17 cellular contexts compared by ENCODE assay signal in the genomic region with DNA sequence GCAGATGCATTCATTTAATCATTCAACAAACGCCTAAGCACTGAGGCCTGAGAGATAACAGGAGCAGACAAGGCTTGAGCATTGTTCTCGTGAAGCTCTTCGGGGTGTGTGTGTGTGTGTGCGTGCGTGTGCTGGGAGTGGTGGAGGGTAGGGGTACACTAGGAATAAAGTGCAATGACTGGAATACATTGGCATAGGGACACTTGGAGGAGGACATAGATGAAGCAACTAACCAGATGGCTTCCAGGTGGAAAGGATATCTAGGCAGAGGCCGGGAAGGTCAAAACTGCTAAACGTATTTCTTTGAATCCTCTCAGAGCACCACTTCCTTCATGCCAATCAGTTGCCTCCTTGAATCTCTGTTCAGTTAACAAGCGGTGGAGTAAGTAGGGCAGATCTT. TPM values are rescaled to one million over a fixed set of nuclear protein-coding genes. Genes with fewer than 3 reads are reported as not detected.
DNase-seq lines count a peak whose midpoint lies in the region.
"Had no signal": no experiment of that assay in that cellular context is flagged by ENCODE, and none has a peak within 500 bp of the region (broad histone marks: within the 10 kb centered on the region; RNA-seq: fewer than 3 reads in every experiment).

No MANE protein-coding gene starts in this region.

- H3K27me3 Mint-ChIP-seq in T-helper 2 cell treated with Interferon-gamma antibody and Interleukin-4, amounts not matched to agents 5 μg/mL and 100 μg/mL, for 36 hours (ENCODE audit: low read depth): no peaks in the 10 kb centered on the region
- H3K27me3 Mint-ChIP-seq in activated naive CD4-positive, alpha-beta T cell treated with anti-CD3 and anti-CD28 coated beads, Interleukin-2, amount 10 ng/mL, durations not matched to agents 7 days and 5 days: peaks cover 3% of the 10 kb centered on the region
- H3K27me3 Mint-ChIP-seq in activated T-helper 2 cell treated with anti-CD3 and anti-CD28 coated beads, Interferon-gamma antibody, Interleukin-2, Interleukin-4, amounts not matched to agents 10 μg/mL and 5 μg/mL and 100 μg/mL, durations not matched to agents 14 hours and 24 hours and 36 hours (ENCODE audit: low read depth): no peaks in the 10 kb centered on the region
- H3K27me3 Mint-ChIP-seq: B cell had no signal

- intact Hi-C loops in activated T-helper 2 cell treated with anti-CD3 and anti-CD28 coated beads, Interferon-gamma antibody, Interleukin-2, Interleukin-4, amounts not matched to agents 10 μg/mL and 5 μg/mL and 100 μg/mL, durations not matched to agents 14 hours and 24 hours and 36 hours (cut with micrococcal nuclease): no loop called here

- H3K36me3 Mint-ChIP-seq in T-helper 2 cell treated with Interferon-gamma antibody and Interleukin-4, amounts not matched to agents 5 μg/mL and 100 μg/mL, for 36 hours (ENCODE audit: low read depth): no peaks in the 10 kb centered on the region
- H3K36me3 Mint-ChIP-seq in activated naive CD4-positive, alpha-beta T cell treated with anti-CD3 and anti-CD28 coated beads, Interleukin-2, amount 10 ng/mL, durations not matched to agents 7 days and 5 days: peaks cover 11% of the 10 kb centered on the region
- no peaks in the 10 kb centered on the region for H3K36me3 Mint-ChIP-seq in activated T-helper 2 cell treated with anti-CD3 and anti-CD28 coated beads, Interferon-gamma antibody, Interleukin-2, Interleukin-4, amounts not matched to agents 10 μg/mL and 5 μg/mL and 100 μg/mL, durations not matched to agents 14 hours and 24 hours and 36 hours (ENCODE audit: low read depth)
- H3K36me3 Mint-ChIP-seq: CD8-positive, alpha-beta T cell had no signal

- peaks cover 7% of the 10 kb centered on the region for H3K4me1 Mint-ChIP-seq in T-helper 2 cell treated with Interferon-gamma antibody and Interleukin-4, amounts not matched to agents 5 μg/mL and 100 μg/mL, for 36 hours (ENCODE audit: low read depth)
- peaks cover 36% of the 10 kb centered on the region for H3K4me1 Mint-ChIP-seq in activated naive CD4-positive, alpha-beta T cell treated with anti-CD3 and anti-CD28 coated beads, Interleukin-2, amount 10 ng/mL, durations not matched to agents 7 days and 5 days
- peaks cover 22% of the 10 kb centered on the region for H3K4me1 Mint-ChIP-seq in activated T-helper 2 cell treated with anti-CD3 and anti-CD28 coated beads, Interferon-gamma antibody, Interleukin-2, Interleukin-4, amounts not matched to agents 10 μg/mL and 5 μg/mL and 100 μg/mL, durations not matched to agents 14 hours and 24 hours and 36 hours (ENCODE audit: low read depth)
- H3K4me1 Mint-ChIP-seq: B cell had no signal

- CTCF ChIA-PET in activated naive CD4-positive, alpha-beta T cell treated with anti-CD3 and anti-CD28 coated beads, Interleukin-2, amount 10 ng/mL, durations not matched to agents 7 days and 5 days (lab: Charles Lee): no interaction called here

- no peak for DNase-seq in T-helper 2 cell treated with Interferon-gamma antibody and Interleukin-4, amounts not matched to agents 5 μg/mL and 100 μg/mL, for 36 hours (ENCODE audit: low spot score)
- DNase-seq in T-helper 2 cell (no peak), DMS53 treated with DMSO at 0.1 percent for 48 hours (lab: John Stamatoyannopoulos, UW; ENCODE audit: unreplicated experiment) (no peak), NCI-H2196 (lab: John Stamatoyannopoulos, UW; ENCODE audit: unreplicated experiment) (no peak)
- DNase-seq in activated naive CD4-positive, alpha-beta T cell treated with anti-CD3 and anti-CD28 coated beads, Interleukin-2, amount 10 ng/mL, durations not matched to agents 7 days and 5 days: no peak
- DNase-seq in activated naive CD4-positive, alpha-beta T cell (lab: John Stamatoyannopoulos, UW): no peak
- no peak for DNase-seq in activated T-helper 2 cell treated with anti-CD3 and anti-CD28 coated beads, Interferon-gamma antibody, Interleukin-2, Interleukin-4, amounts not matched to agents 10 μg/mL and 5 μg/mL and 100 μg/mL, durations not matched to agents 14 hours and 24 hours and 36 hours (ENCODE audit: low spot score)
- no peak for DNase-seq in activated CD4-positive, CD25-positive, alpha-beta regulatory T cell (lab: John Stamatoyannopoulos, UW)
- DNase-seq: CD8-positive, alpha-beta T cell; DMS79; NCI-H1417; NCI-H187 treated with DMSO at 0.1 percent for 48 hours; NCI-H446; NCI-H69; RPMI8226; SIG-M5 had no signal

- H3K27ac Mint-ChIP-seq in T-helper 2 cell treated with Interferon-gamma antibody and Interleukin-4, amounts not matched to agents 5 μg/mL and 100 μg/mL, for 36 hours: peak overlapping the region; percentile 26
- H3K27ac Mint-ChIP-seq in activated naive CD4-positive, alpha-beta T cell treated with anti-CD3 and anti-CD28 coated beads, Interleukin-2, amount 10 ng/mL, durations not matched to agents 7 days and 5 days: peak overlapping the region; percentile 66
- peak overlapping the region; percentile 20 for H3K27ac Mint-ChIP-seq in activated T-helper 2 cell treated with anti-CD3 and anti-CD28 coated beads, Interferon-gamma antibody, Interleukin-2, Interleukin-4, amounts not matched to agents 10 μg/mL and 5 μg/mL and 100 μg/mL, durations not matched to agents 14 hours and 24 hours and 36 hours
- H3K27ac Mint-ChIP-seq: B cell; CD8-positive, alpha-beta T cell had no signal

- peaks cover 1% of the 10 kb centered on the region for H3K9me3 Mint-ChIP-seq in T-helper 2 cell treated with Interferon-gamma antibody and Interleukin-4, amounts not matched to agents 5 μg/mL and 100 μg/mL, for 36 hours
- peaks cover 4% of the 10 kb centered on the region for H3K9me3 Mint-ChIP-seq in activated naive CD4-positive, alpha-beta T cell treated with anti-CD3 and anti-CD28 coated beads, Interleukin-2, amount 10 ng/mL, durations not matched to agents 7 days and 5 days
- no peaks in the 10 kb centered on the region for H3K9me3 Mint-ChIP-seq in activated T-helper 2 cell treated with anti-CD3 and anti-CD28 coated beads, Interferon-gamma antibody, Interleukin-2, Interleukin-4, amounts not matched to agents 10 μg/mL and 5 μg/mL and 100 μg/mL, durations not matched to agents 14 hours and 24 hours and 36 hours
- H3K9me3 Mint-ChIP-seq: CD8-positive, alpha-beta T cell had no signal

- H3K4me3 Mint-ChIP-seq in T-helper 2 cell treated with Interferon-gamma antibody and Interleukin-4, amounts not matched to agents 5 μg/mL and 100 μg/mL, for 36 hours: peak overlapping the region; percentile 19
- H3K4me3 Mint-ChIP-seq in activated naive CD4-positive, alpha-beta T cell treated with anti-CD3 and anti-CD28 coated beads, Interleukin-2, amount 10 ng/mL, durations not matched to agents 7 days and 5 days: peak overlapping the region; percentile 12
- H3K4me3 Mint-ChIP-seq in activated T-helper 2 cell treated with anti-CD3 and anti-CD28 coated beads, Interferon-gamma antibody, Interleukin-2, Interleukin-4, amounts not matched to agents 10 μg/mL and 5 μg/mL and 100 μg/mL, durations not matched to agents 14 hours and 24 hours and 36 hours (ENCODE audit: low read depth): no peak overlapping the region
- H3K4me3 Mint-ChIP-seq: B cell; CD8-positive, alpha-beta T cell had no signal

RNA-seq across cellular contexts. Expression of gene PRG4, which starts 13.6 kb away (rescaled TPM):
- total RNA-seq in activated T-helper 2 cell treated with anti-CD3 and anti-CD28 coated beads, Interferon-gamma antibody, Interleukin-2, Interleukin-4, amounts not matched to agents 10 μg/mL and 5 μg/mL and 100 μg/mL, durations not matched to agents 14 hours and 24 hours and 36 hours: 0.78 and 1.1 TPM in 2 replicates
- total RNA-seq: CD8-positive, alpha-beta T cell had no signal
